In genomic region chr22:36977401-36977861, GRCh38 we compare ENCODE assay signal across 1 cellular context.
TF ChIP-seq lines count a peak whose summit lies in the region.

No MANE protein-coding gene starts in this region.

TF ChIP-seq in HepG2, 621 proteins besides CTCF, POLR2A, EP300 and RAD21 (continued from another document and continues in another):
- TF ChIP-seq PATZ1 (CRISPR knock-in tag; IDR thresholded peaks at IDR 0.05) (peak; percentile 81), ETS1 (CRISPR knock-in tag; IDR thresholded peaks at IDR 0.05) (no peak), PCBP1 (IDR thresholded peaks at IDR 0.05; ENCODE audit: borderline replicate concordance, low read depth, low read length) (no peak), GPBP1L1 (CRISPR knock-in tag; IDR thresholded peaks at IDR 0.05) (no peak), NFATC3 (CRISPR knock-in tag; IDR thresholded peaks at IDR 0.05) (no peak), ZFP91 (CRISPR knock-in tag; IDR thresholded peaks at IDR 0.05; ENCODE audit: borderline replicate concordance) (peak; percentile 48; the same call in 1 of the 2 replicates), ASH2L (IDR thresholded peaks at IDR 0.05; ENCODE audit: insufficient read length, low read depth, low read length) (peak; percentile 12), ATF6 (CRISPR knock-in tag; conservative IDR thresholded peaks at IDR 0.05) (no peak), E2F1 (CRISPR knock-in tag; IDR thresholded peaks at IDR 0.05) (no peak), MAX (IDR thresholded peaks at IDR 0.05) (peak; percentile 4; the same call in 1 of the 2 replicates), ZSCAN21 (CRISPR knock-in tag; IDR thresholded peaks at IDR 0.05; ENCODE audit: borderline replicate concordance) (0 out of 2 replicates have a peak, but pooled peaks have one; percentile 43), THAP9 (CRISPR knock-in tag; IDR thresholded peaks at IDR 0.05; ENCODE audit: borderline replicate concordance) (0 out of 2 replicates have a peak, but pooled peaks have one; percentile 10), MZF1 (CRISPR knock-in tag; IDR thresholded peaks at IDR 0.05; ENCODE audit: borderline replicate concordance) (no peak), KAT8 (CRISPR knock-in tag; IDR thresholded peaks at IDR 0.05) (no peak), MXD3 (CRISPR knock-in tag; IDR thresholded peaks at IDR 0.05) (peak; percentile 26; the same call in 1 of the 2 replicates), KDM2A (CRISPR knock-in tag; IDR thresholded peaks at IDR 0.05; ENCODE audit: borderline replicate concordance, low read depth) (0 out of 2 replicates have a peak, but pooled peaks have one; percentile 21), SAP130 (CRISPR knock-in tag; IDR thresholded peaks at IDR 0.05; ENCODE audit: low read depth) (0 out of 2 replicates have a peak, but pooled peaks have one; percentile 24), ZNF644 (CRISPR knock-in tag; IDR thresholded peaks at IDR 0.05; ENCODE audit: low read depth) (no peak; the same call in 1 of the 2 replicates), ZNF225 (CRISPR knock-in tag; IDR thresholded peaks at IDR 0.05) (peak; percentile 29; the same call in 1 of the 2 replicates), KLF15 (CRISPR knock-in tag; IDR thresholded peaks at IDR 0.05; ENCODE audit: borderline replicate concordance) (no peak), ZNF510 (CRISPR knock-in tag; IDR thresholded peaks at IDR 0.05; ENCODE audit: low read depth) (no peak), FOSL2 (CRISPR knock-in tag; IDR thresholded peaks at IDR 0.05) (peak; percentile 35; the same call in 1 of the 2 replicates), ZBTB3 (CRISPR knock-in tag; IDR thresholded peaks at IDR 0.05; ENCODE audit: borderline replicate concordance, low read depth) (no peak), ZNF354B (CRISPR knock-in tag; IDR thresholded peaks at IDR 0.05) (no peak), ZNF710 (CRISPR knock-in tag; IDR thresholded peaks at IDR 0.05; ENCODE audit: borderline replicate concordance) (no peak), CHD4 (IDR thresholded peaks at IDR 0.05; ENCODE audit: borderline replicate concordance, low read length) (no peak), ZMAT5 (CRISPR knock-in tag; IDR thresholded peaks at IDR 0.05; ENCODE audit: borderline replicate concordance, low read depth) (no peak), GATAD1 (CRISPR knock-in tag; IDR thresholded peaks at IDR 0.05) (0 out of 2 replicates have a peak, but pooled peaks have one; percentile 29), BHLHE40 (IDR thresholded peaks at IDR 0.05; ENCODE audit: low read length) (0 out of 2 replicates have a peak, but pooled peaks have one; percentile 13), ARID4A (CRISPR knock-in tag; IDR thresholded peaks at IDR 0.05; ENCODE audit: borderline replicate concordance) (peak; percentile 33; the same call in 1 of the 2 replicates)
